Comparison of ENCODE assay signal across 1 cellular context in genomic region chr15:64157599-64158125, GRCh38.
TF ChIP-seq lines count a peak whose summit lies in the region.

No MANE protein-coding gene starts in this region.

TF ChIP-seq in GM12878, 131 proteins besides CTCF, POLR2A, EP300 and RAD21:
- no peak for TF ChIP-seq ZBED1 (IDR thresholded peaks at IDR 0.05; ENCODE audit: borderline replicate concordance)
- TF ChIP-seq POLR2AphosphoS5 (IDR thresholded peaks at IDR 0.05; ENCODE audit: low read length), result peak; percentile 44; the same call in 1 of the 2 replicates
